20 cellular contexts compared by ENCODE assay signal in genomic region chr12:88650715-88651114, GRCh38.
A peak's percentile ranks its signal among the peaks of the same experiment; 100 is the strongest.
DNase-seq lines count a peak whose midpoint lies in the region; ATAC-seq, FAIRE-seq and TF ChIP-seq lines count a peak whose summit lies in the region.
"Had no signal": no experiment of that assay in that cellular context is flagged by ENCODE, and none has a peak within 500 bp of the region (broad histone marks: within the 10 kb centered on the region; RNA-seq: fewer than 3 reads in every experiment).

No MANE protein-coding gene starts in this region.

- H3K4me3 ChIP-seq in fibroblast of lung (replicated peaks in 1 of 4; ENCODE audit: control extremely low read depth in 1 of 4, insufficient read depth in 1 of 4, low read depth in 3 of 4, low read length in 4 of 4) = no peak overlapping the region
- no peak overlapping the region for H3K4me3 ChIP-seq in CD4-positive, alpha-beta memory T cell (ENCODE audit: low read length in 2 of 2)
- H3K4me3 ChIP-seq: stomach had no signal

- no peaks in the 10 kb centered on the region for H3K79me2 ChIP-seq in fibroblast of lung (ENCODE audit: control insufficient read depth, insufficient read depth, low read length)
- H3K79me2 ChIP-seq: parathyroid adenoma had no signal

- no peak overlapping the region for H3K4me2 ChIP-seq in fibroblast of lung (ENCODE audit: extremely low read depth, insufficient read depth, low read length)

- no peaks in the 10 kb centered on the region for H3K4me1 Mint-ChIP-seq in CD4-positive, alpha-beta memory T cell
- H3K4me1 Mint-ChIP-seq: naive B cell had no signal

- H3K4me1 ChIP-seq in fibroblast of lung (ENCODE audit: control insufficient read depth, extremely low read depth, insufficient read depth, low read length) = no peaks in the 10 kb centered on the region
- no peaks in the 10 kb centered on the region for H3K4me1 ChIP-seq in CD4-positive, alpha-beta memory T cell (ENCODE audit: insufficient read depth, low read length)
- H3K4me1 ChIP-seq: parathyroid adenoma, stomach had no signal

- H3K27me3 Mint-ChIP-seq in CD4-positive, alpha-beta memory T cell = no peaks in the 10 kb centered on the region
- H3K27me3 Mint-ChIP-seq: naive B cell had no signal

- no peak overlapping the region for H3K4me3 Mint-ChIP-seq in CD4-positive, alpha-beta memory T cell
- H3K4me3 Mint-ChIP-seq: naive B cell had no signal

- H3K9ac ChIP-seq in fibroblast of lung (ENCODE audit: insufficient read depth, low read length) = no peak overlapping the region
- H3K9ac ChIP-seq: parathyroid adenoma had no signal

- FAIRE-seq in RCC 7860 (lab: Jason Lieb, UNC) = no peak

- no peak overlapping the region for H3K27ac Mint-ChIP-seq in CD4-positive, alpha-beta memory T cell
- H3K27ac Mint-ChIP-seq: activated T-helper 2 cell treated with anti-CD3 and anti-CD28 coated beads, Interferon-gamma antibody, Interleukin-2, Interleukin-4, amounts not matched to agents 10 μg/mL and 5 μg/mL and 100 μg/mL, durations not matched to agents 14 hours and 24 hours and 36 hours had no signal

- intact Hi-C loops in sciatic nerve (cut with DNase I) = no loop called here
- intact Hi-C loops in CD4-positive, alpha-beta memory T cell (cut with micrococcal nuclease) = no loop called here

- in situ Hi-C loops in Caki2 (cut with HindIII; ENCODE audit: low pct_unique_long_range_greater_than_20kb, low sequenced_read_pairs) = no loop called here

- POLR2A ChIA-PET in CD4-positive, alpha-beta memory T cell (lab: Charles Lee; ENCODE audit: partially characterized antibody) = no interaction called here

- ATAC-seq in sciatic nerve = peak; percentile 60
- ATAC-seq in GM18909 (IDR thresholded peaks at IDR 0.05; ENCODE audit: poor library complexity, unreplicated experiment) = no peak

- no peak for TF ChIP-seq CTCF in fibroblast of lung (conservative IDR thresholded peaks at IDR 0.05 in 1 of 2, IDR thresholded peaks at IDR 0.05 in 1 of 2; ENCODE audit: low read depth in 1 of 2, low read length in 2 of 2)

- no peaks in the 10 kb centered on the region for H3K36me3 Mint-ChIP-seq in CD4-positive, alpha-beta memory T cell
- H3K36me3 Mint-ChIP-seq: naive B cell had no signal

- H2AFZ ChIP-seq in fibroblast of lung (ENCODE audit: low read length) = no peak overlapping the region
- H2AFZ ChIP-seq: parathyroid adenoma had no signal

- H4K20me1 ChIP-seq in fibroblast of lung (ENCODE audit: control insufficient read depth, extremely low read depth, insufficient read depth, low read length) = no peaks in the 10 kb centered on the region

- no peak overlapping the region for H3K27ac ChIP-seq in fibroblast of lung (ENCODE audit: insufficient read depth, low read length)
- H3K27ac ChIP-seq in CD4-positive, alpha-beta memory T cell (ENCODE audit: low read depth, low read length) = no peak overlapping the region
- H3K27ac ChIP-seq: C4-2B, parathyroid adenoma, stomach had no signal

- H3K9me3 ChIP-seq in fibroblast of lung (ENCODE audit: control insufficient read depth, insufficient read depth, low read depth, low read length) = no peaks in the 10 kb centered on the region
- no peaks in the 10 kb centered on the region for H3K9me3 ChIP-seq in CD4-positive, alpha-beta memory T cell (ENCODE audit: control insufficient read depth in 1 of 2, low read length in 2 of 2)
- H3K9me3 ChIP-seq: stomach had no signal

- peaks cover 0 to 2% (median 0%) of the 10 kb centered on the region in 8 donors for H3K9me3 Mint-ChIP-seq in CD4-positive, alpha-beta memory T cell
- H3K9me3 Mint-ChIP-seq: activated T-helper 2 cell treated with anti-CD3 and anti-CD28 coated beads, Interferon-gamma antibody, Interleukin-2, Interleukin-4, amounts not matched to agents 10 μg/mL and 5 μg/mL and 100 μg/mL, durations not matched to agents 14 hours and 24 hours and 36 hours had no signal

- DNase-seq in Caki2 (ENCODE audit: low read depth) = peak; percentile 8
- peak; percentile 2 for DNase-seq in T1000 (lab: John Stamatoyannopoulos, UW)
- peak; percentile 55 to 62 for DNase-seq in fibroblast of lung (ENCODE audit: low read depth in 2 of 2)
- no peak for DNase-seq in sciatic nerve (ENCODE audit: low spot score)
- DNase-seq in RCC 7860 (ENCODE audit: low spot score) = no peak
- no peak for DNase-seq in CD4-positive, alpha-beta memory T cell
- no peak for DNase-seq in inferior parietal cortex (ENCODE audit: extremely low spot score)
- DNase-seq: amniotic stem cell, cortex of kidney, DMS79, erythroblast, MM.1S, naive B cell, NCI-H2081, NCI-H526, stomach had no signal

- H3K36me3 ChIP-seq in fibroblast of lung (ENCODE audit: control insufficient read depth, insufficient read depth, low read length) = no peaks in the 10 kb centered on the region
- H3K36me3 ChIP-seq in CD4-positive, alpha-beta memory T cell (ENCODE audit: insufficient read depth, low read length) = no peaks in the 10 kb centered on the region
- H3K36me3 ChIP-seq: stomach had no signal

- CTCF ChIA-PET in CD4-positive, alpha-beta memory T cell (lab: Charles Lee; ENCODE audit: partially characterized antibody) = no interaction called here

- H3K27me3 ChIP-seq in fibroblast of lung (ENCODE audit: control insufficient read depth, insufficient read depth, low read length) = no peaks in the 10 kb centered on the region
- H3K27me3 ChIP-seq in CD4-positive, alpha-beta memory T cell (ENCODE audit: insufficient read depth, low read length) = no peaks in the 10 kb centered on the region
- H3K27me3 ChIP-seq: stomach had no signal

Comparison
In these comparisons a context has a peak if more than half of its experiments do, and no peak if none do; other contexts are left out.
1. DNase-seq: peak in Caki2 (single experiment), T1000 (single experiment) and fibroblast of lung (2 of 2); none in sciatic nerve (single experiment), RCC 7860 (single experiment), CD4-positive, alpha-beta memory T cell (0 of 5) and inferior parietal cortex (single experiment).